10 cellular contexts compared by ENCODE assay signal in the genomic region with DNA sequence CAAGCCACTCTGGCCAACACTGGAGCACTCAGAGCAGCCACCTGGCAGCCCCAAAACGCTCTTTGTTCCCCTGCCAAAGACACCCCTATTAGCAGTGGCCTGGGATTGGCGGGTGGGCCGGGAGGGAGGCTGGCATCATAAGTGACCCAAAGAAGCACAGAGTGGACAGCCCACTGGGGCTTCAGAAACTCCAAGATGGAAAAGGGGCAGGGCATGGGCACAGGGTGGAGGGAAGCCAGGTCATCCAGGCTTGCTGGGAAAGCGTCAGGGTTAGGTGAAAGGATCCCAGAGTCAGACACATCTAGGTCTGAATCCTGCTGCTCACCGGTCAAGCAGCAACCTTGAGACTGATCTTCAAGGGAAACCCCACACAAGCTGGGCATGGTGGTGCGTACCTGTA. TPM values are rescaled to one million over a fixed set of nuclear protein-coding genes. Genes with fewer than 3 reads are reported as not detected.
DNase-seq lines count a peak whose midpoint lies in the region; ATAC-seq, FAIRE-seq and TF ChIP-seq lines count a peak whose summit lies in the region.
"Had no signal": no experiment of that assay in that cellular context is flagged by ENCODE, and none has a peak within 500 bp of the region (broad histone marks: within the 10 kb centered on the region; RNA-seq: fewer than 3 reads in every experiment).

No MANE protein-coding gene starts in this region.

- no peaks in the 10 kb centered on the region for H3K9me3 Mint-ChIP-seq in activated CD4-positive, alpha-beta T cell treated with anti-CD3 and anti-CD28 coated beads for 36 hours (ENCODE audit: low read depth)
- H3K9me3 Mint-ChIP-seq in astrocyte (ENCODE audit: unreplicated experiment): peaks cover 5% of the 10 kb centered on the region
- H3K9me3 Mint-ChIP-seq: natural killer cell treated with Interleukin-12 subunit alpha and Interleukin-12 subunit beta and Interleukin-15 and Interleukin-18, amount 100 ng/mL, for 72 hours had no signal

- no peak for ATAC-seq in activated CD4-positive, alpha-beta T cell treated with anti-CD3 and anti-CD28 coated beads for 36 hours
- ATAC-seq in right lobe of liver: peak; percentile 3 to 24 (median 5)
- ATAC-seq: natural killer cell treated with Interleukin-12 subunit alpha and Interleukin-12 subunit beta and Interleukin-15 and Interleukin-18, amount 100 ng/mL, for 72 hours had no signal

- peak overlapping the region; percentile 72 for H3K9ac ChIP-seq in astrocyte (ENCODE audit: low read length)

- H3K27me3 ChIP-seq in astrocyte (ENCODE audit: insufficient read depth, low read length): no peaks in the 10 kb centered on the region
- H3K27me3 ChIP-seq in right lobe of liver: no peaks in the 10 kb centered on the region

- peak overlapping the region; percentile 98 for H3K27ac Mint-ChIP-seq in activated CD4-positive, alpha-beta T cell treated with anti-CD3 and anti-CD28 coated beads for 36 hours
- H3K27ac Mint-ChIP-seq in astrocyte (ENCODE audit: unreplicated experiment): peak overlapping the region; percentile 99
- H3K27ac Mint-ChIP-seq: natural killer cell treated with Interleukin-12 subunit alpha and Interleukin-12 subunit beta and Interleukin-15 and Interleukin-18, amount 100 ng/mL, for 72 hours had no signal

- H3K4me3 ChIP-seq in astrocyte (ENCODE audit: insufficient read depth, low read depth, low read length): no peak overlapping the region
- H3K4me3 ChIP-seq in right lobe of liver: no peak overlapping the region

- POLR2A ChIA-PET in activated CD4-positive, alpha-beta T cell treated with anti-CD3 and anti-CD28 coated beads for 36 hours (lab: Charles Lee): interaction anchor here (0.5 to 1.0 kb wide), 2 partner anchors 65 to 68 kb away, joined by 3 to 5 read pairs; no protein-coding TSS in a partner anchor

- no peak for DNase-seq in activated CD4-positive, alpha-beta T cell treated with anti-CD3 and anti-CD28 coated beads for 36 hours
- DNase-seq in activated CD4-positive, alpha-beta T cell treated with anti-CD3 and anti-CD28 coated beads for 48 hours: no peak
- peak; percentile 9 for DNase-seq in astrocyte (ENCODE audit: low read depth)
- DNase-seq in right lobe of liver: peak in 1 of 3 donors; percentile 29
- DNase-seq in GM13977 (ENCODE audit: low spot score): no peak
- no peak for DNase-seq in NCI-H2081 (lab: John Stamatoyannopoulos, UW)
- no peak for DNase-seq in DMS53 (lab: John Stamatoyannopoulos, UW)
- DNase-seq: stimulated activated naive CD4-positive, alpha-beta T cell treated with Interleukin-2 at 50 U/mL for 16 hours had no signal

- H2AFZ ChIP-seq in astrocyte (ENCODE audit: low read depth, low read length): peak overlapping the region; percentile 76

- peak overlapping the region; percentile 71 for H3K4me2 ChIP-seq in astrocyte (ENCODE audit: low read length)

- H3K4me3 Mint-ChIP-seq in activated CD4-positive, alpha-beta T cell treated with anti-CD3 and anti-CD28 coated beads for 36 hours: peak overlapping the region; percentile 70
- H3K4me3 Mint-ChIP-seq in astrocyte (ENCODE audit: unreplicated experiment): peak overlapping the region; percentile 60
- H3K4me3 Mint-ChIP-seq: natural killer cell treated with Interleukin-12 subunit alpha and Interleukin-12 subunit beta and Interleukin-15 and Interleukin-18, amount 100 ng/mL, for 72 hours had no signal

- H3K79me2 ChIP-seq in astrocyte (ENCODE audit: insufficient read depth, low read length): peaks cover 74% of the 10 kb centered on the region

- CTCF ChIA-PET in activated CD4-positive, alpha-beta T cell treated with anti-CD3 and anti-CD28 coated beads for 36 hours (lab: Charles Lee): interaction anchor here (0.6 to 2.1 kb wide), 3 partner anchors 10 to 113 kb away, joined by 3 to 9 read pairs (median 4); no protein-coding TSS in a partner anchor

- H3K36me3 ChIP-seq in astrocyte (ENCODE audit: insufficient read depth, low read length): no peaks in the 10 kb centered on the region
- H3K36me3 ChIP-seq in right lobe of liver: no peaks in the 10 kb centered on the region

- H4K20me1 ChIP-seq in astrocyte (ENCODE audit: insufficient read depth, low read length): peaks cover 29% of the 10 kb centered on the region

- no peaks in the 10 kb centered on the region for H3K27me3 Mint-ChIP-seq in activated CD4-positive, alpha-beta T cell treated with anti-CD3 and anti-CD28 coated beads for 36 hours
- H3K27me3 Mint-ChIP-seq in astrocyte (ENCODE audit: low read depth, unreplicated experiment): no peaks in the 10 kb centered on the region
- H3K27me3 Mint-ChIP-seq: natural killer cell treated with Interleukin-12 subunit alpha and Interleukin-12 subunit beta and Interleukin-15 and Interleukin-18, amount 100 ng/mL, for 72 hours had no signal

- peaks cover 32% of the 10 kb centered on the region for H3K36me3 Mint-ChIP-seq in activated CD4-positive, alpha-beta T cell treated with anti-CD3 and anti-CD28 coated beads for 36 hours (ENCODE audit: low read depth)
- H3K36me3 Mint-ChIP-seq in astrocyte (ENCODE audit: low read depth, unreplicated experiment): peaks cover 4% of the 10 kb centered on the region
- H3K36me3 Mint-ChIP-seq: natural killer cell treated with Interleukin-12 subunit alpha and Interleukin-12 subunit beta and Interleukin-15 and Interleukin-18, amount 100 ng/mL, for 72 hours had no signal

- no peaks in the 10 kb centered on the region for H3K9me3 ChIP-seq in astrocyte (ENCODE audit: insufficient read depth, low read depth, low read length)
- H3K9me3 ChIP-seq in right lobe of liver: no peaks in the 10 kb centered on the region

- peak overlapping the region; percentile 86 for H3K27ac ChIP-seq in astrocyte (ENCODE audit: low read depth, low read length)
- H3K27ac ChIP-seq in right lobe of liver: peak overlapping the region; percentile 68 to 90 (median 79)
- peak overlapping the region; percentile 98 for H3K27ac ChIP-seq in temporal lobe (ENCODE audit: low read depth, low read length)

- intact Hi-C loops in activated CD4-positive, alpha-beta T cell treated with anti-CD3 and anti-CD28 coated beads for 36 hours (cut with DNase I, micrococcal nuclease): loop anchor here (1.0 to 2.0 kb wide), 2 partner anchors 10 to 13 kb away; no protein-coding TSS in a partner anchor
- intact Hi-C loops in right lobe of liver (cut with DNase I): no loop called here

- in situ Hi-C loops in GM13977 (cut with MboI; ENCODE audit: low pct_unique_long_range_greater_than_20kb, low sequenced_read_pairs, unreplicated experiment): no loop called here

- H3K4me1 Mint-ChIP-seq in activated CD4-positive, alpha-beta T cell treated with anti-CD3 and anti-CD28 coated beads for 36 hours: peaks cover 99% of the 10 kb centered on the region
- peaks cover 27% of the 10 kb centered on the region for H3K4me1 Mint-ChIP-seq in astrocyte (ENCODE audit: low read depth, unreplicated experiment)

- H3K4me1 ChIP-seq in astrocyte (ENCODE audit: insufficient read depth, low read length) (peaks cover 40% of the 10 kb centered on the region), right lobe of liver (peaks cover 0 to 89% (median 43%) of the 10 kb centered on the region in 4 donors)

- no peak for TF ChIP-seq CTCF in astrocyte (IDR thresholded peaks at IDR 0.05; ENCODE audit: insufficient read depth, low read depth, low read length)
- no peak for TF ChIP-seq CTCF in right lobe of liver (IDR thresholded peaks at IDR 0.05)
- TF ChIP-seq CTCF in GM13977 (IDR thresholded peaks at IDR 0.05; ENCODE audit: extremely low read depth, insufficient read depth, missing control alignments): no peak

- TF ChIP-seq POLR2A in right lobe of liver (IDR thresholded peaks at IDR 0.05): no peak

- WGBS in right lobe of liver (ENCODE audit: insufficient coverage, low coverage, low lambda C conversion rate, missing lambda C conversion rate): 0% methylated on average over 3 of the region's 6 CpGs

- no peak for FAIRE-seq in astrocyte (lab: Jason Lieb, UNC)

RNA-seq across cellular contexts. Expression of a gene that starts 14.8 kb away (rescaled TPM):
- 10 to 100 TPM; 56.2 to 58.4 TPM for total RNA-seq in activated CD4-positive, alpha-beta T cell treated with anti-CD3 and anti-CD28 coated beads for 36 hours
- 26.0 and 26.4 TPM in 2 replicates for total RNA-seq in astrocyte
- 10 to 100 TPM in 5 of 6 experiments, 1 to 10 TPM in 1; 9.7 to 54.1 (median 23.6) TPM for total RNA-seq in right lobe of liver
- 5.2 TPM for total RNA-seq in temporal lobe

RNA-seq across cellular contexts. Expression of a gene that starts 28.3 kb away (rescaled TPM):
- total RNA-seq in activated CD4-positive, alpha-beta T cell treated with anti-CD3 and anti-CD28 coated beads for 36 hours: 10 to 100 TPM; 44.1 to 46.6 TPM
- total RNA-seq in astrocyte (32.7 and 34.3 TPM in 2 replicates), right lobe of liver (10 to 100 TPM; 10.6 to 19.1 (median 13.9) TPM), temporal lobe (10.1 TPM)

RNA-seq across cellular contexts. Expression of a gene that starts 35.4 kb away (rescaled TPM):
- total RNA-seq in activated CD4-positive, alpha-beta T cell treated with anti-CD3 and anti-CD28 coated beads for 36 hours: 1 to 10 TPM; 1.9 to 2.8 TPM
- 4.6 and 4.9 TPM in 2 replicates for total RNA-seq in astrocyte
- total RNA-seq in right lobe of liver: under 1 TPM in 3 of 6 experiments, not detected in 3; 0.58 to 0.81 (median 0.70) TPM
- total RNA-seq in temporal lobe: 1.2 TPM

RNA-seq across cellular contexts. Expression of a gene that starts 49.1 kb away (rescaled TPM):
- 10 to 100 TPM; 14.9 to 20.7 TPM for total RNA-seq in activated CD4-positive, alpha-beta T cell treated with anti-CD3 and anti-CD28 coated beads for 36 hours
- 14.5 and 21.7 TPM in 2 replicates for total RNA-seq in astrocyte
- 10 to 100 TPM in 3 of 6 experiments, 1 to 10 TPM in 3; 3.2 to 23.8 (median 11.2) TPM for total RNA-seq in right lobe of liver
- total RNA-seq in temporal lobe: 7.4 TPM

Comparison
In these comparisons a context has a peak if more than half of its experiments do, and no peak if none do; other contexts are left out.
1. intact Hi-C loops: an anchor here in activated CD4-positive, alpha-beta T cell treated with anti-CD3 and anti-CD28 coated beads for 36 hours (1.0 to 2.0 kb wide); none called in right lobe of liver.